ENCODE assay signal across 12 cellular contexts in the genomic region with DNA sequence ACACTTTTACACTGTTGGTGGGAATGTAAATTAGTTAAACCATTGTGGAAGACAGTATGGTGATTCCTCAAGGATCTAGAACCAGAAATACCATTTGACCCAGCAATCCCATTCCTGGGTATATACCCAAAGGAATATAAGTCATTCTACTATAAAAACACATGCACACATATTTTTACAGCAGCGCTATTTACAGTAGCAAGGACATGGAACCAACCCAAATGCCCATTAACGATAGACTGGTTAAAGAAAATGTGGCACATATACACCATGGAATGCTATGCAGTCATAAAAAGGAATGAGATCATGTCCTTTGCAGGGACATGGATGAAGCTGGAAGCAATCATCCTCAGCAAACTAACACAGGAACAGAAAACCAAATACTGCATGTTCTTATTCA. TPM values are rescaled to one million over a fixed set of nuclear protein-coding genes. Genes with fewer than 3 reads are reported as not detected.
"Had no signal": no experiment of that assay in that cellular context is flagged by ENCODE, and none has a peak within 500 bp of the region (broad histone marks: within the 10 kb centered on the region; RNA-seq: fewer than 3 reads in every experiment).

No MANE protein-coding gene starts in this region.

RNA-seq across cellular contexts. Expression of a gene that starts 5.9 kb away (rescaled TPM):
- total RNA-seq: activated B cell treated with CpG ODN at 0.5 μM for 24 hours; activated CD4-positive, alpha-beta memory T cell treated with anti-CD3 and anti-CD28 coated beads for 36 hours; activated CD4-positive, alpha-beta memory T cell treated with anti-CD3 and anti-CD28 coated beads, Interleukin-2, amount 10 ng/mL, durations not matched to agents 7 days and 5 days; activated CD4-positive, alpha-beta T cell treated with anti-CD3 and anti-CD28 coated beads for 36 hours; activated CD4-positive, alpha-beta T cell treated with anti-CD3 and anti-CD28 coated beads, Interleukin-2, amount 10 ng/mL, durations not matched to agents 24 days and 14 days; activated CD4-positive, alpha-beta T cell treated with anti-CD3 and anti-CD28 coated beads, Interleukin-2, amount 10 ng/mL, durations not matched to agents 7 days and 5 days; activated CD8-positive, alpha-beta memory T cell treated with anti-CD3 and anti-CD28 coated beads, Interleukin-2, amount 10 ng/mL, durations not matched to agents 7 days and 5 days; activated CD8-positive, alpha-beta T cell treated with anti-CD3 and anti-CD28 coated beads for 36 hours; activated CD8-positive, alpha-beta T cell treated with anti-CD3 and anti-CD28 coated beads, Interleukin-2, amount 10 ng/mL, durations not matched to agents 7 days and 5 days; T-helper 1 cell treated with Interleukin-12 subunit alpha and Interleukin-12 subunit beta and Interleukin-4 antibody, amounts not matched to agents 30 ng/mL and 1 ng/mL, for 36 hours; T-helper 17 cell; T-helper 2 cell treated with Interferon-gamma antibody and Interleukin-4, amounts not matched to agents 100 ng/mL and 5 ng/mL, for 36 hours had no signal
